12 cellular contexts compared by ENCODE assay signal in the genomic region with DNA sequence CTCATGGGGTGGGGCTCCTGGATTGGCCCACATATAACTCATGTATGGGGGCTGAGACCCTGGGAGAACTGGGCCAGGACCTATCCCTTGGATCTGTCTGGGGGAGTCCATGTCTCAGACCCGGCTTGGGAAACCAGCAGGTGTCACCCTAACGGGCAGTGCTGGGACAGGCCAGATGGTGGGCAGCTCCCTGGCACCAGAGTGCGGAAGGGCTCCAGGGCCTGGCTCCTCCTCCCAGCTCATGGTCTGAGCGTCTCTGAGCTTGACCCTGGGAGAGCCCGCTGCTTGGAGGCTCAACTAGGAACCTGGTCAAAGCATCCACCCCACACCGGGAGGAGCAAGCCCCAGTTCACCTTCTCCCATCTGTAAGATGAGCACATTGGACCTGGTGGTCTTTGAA. TPM values are rescaled to one million over a fixed set of nuclear protein-coding genes. Genes with fewer than 3 reads are reported as not detected.
A peak's percentile ranks its signal among the peaks of the same experiment; 100 is the strongest.
DNase-seq lines count a peak whose midpoint lies in the region; ATAC-seq and TF ChIP-seq lines count a peak whose summit lies in the region.
"Had no signal": no experiment of that assay in that cellular context is flagged by ENCODE, and none has a peak within 500 bp of the region (broad histone marks: within the 10 kb centered on the region; RNA-seq: fewer than 3 reads in every experiment).

No MANE protein-coding gene starts in this region.

- CTCF ChIA-PET in IMR-90 (lab: Yijun Ruan, JAX): interaction anchor here (1.0 kb wide), 1 partner anchor 36 kb away, joined by 3 read pairs; no protein-coding TSS in a partner anchor

- H3K9me3 ChIP-seq in IMR-90 (ENCODE audit: control insufficient read depth, insufficient read depth, low read length) (no peaks in the 10 kb centered on the region), ovary (no peaks in the 10 kb centered on the region)

- no peak overlapping the region for H3K56ac ChIP-seq in IMR-90 (ENCODE audit: extremely low read depth, insufficient read depth, low read length)

- H3K4me1 Mint-ChIP-seq in CD14-positive monocyte: no peaks in the 10 kb centered on the region

- H3K79me1 ChIP-seq in IMR-90 (ENCODE audit: low read depth in 1 of 2, low read length in 2 of 2): no peaks in the 10 kb centered on the region

- no peak overlapping the region for H3K18ac ChIP-seq in IMR-90 (ENCODE audit: low read depth, low read length)

- H3K9me3 Mint-ChIP-seq in CD14-positive monocyte: peaks cover 0 to 1% (median 0%) of the 10 kb centered on the region in 7 donors

- H3K36me3 Mint-ChIP-seq in CD14-positive monocyte: no peaks in the 10 kb centered on the region

- H2AK9ac ChIP-seq in IMR-90 (replicated peaks; ENCODE audit: low read depth, low read length, poor library complexity): peak overlapping the region; percentile 33

- ATAC-seq in IMR-90 (ENCODE audit: low read depth): peak; percentile 35; the same call in 1 of the 2 replicates

- H3K4me3 Mint-ChIP-seq in CD14-positive monocyte: no peak overlapping the region

- H3K4me2 ChIP-seq in IMR-90 (ENCODE audit: low read depth, low read length): no peak overlapping the region
- H3K4me2 ChIP-seq: KMS-11 had no signal

- no peaks in the 10 kb centered on the region for H3K9me1 ChIP-seq in IMR-90 (ENCODE audit: insufficient read depth, low read length)

- no TSS peak for BruUV-seq in IMR-90 (replicated peaks; lab: Mats Ljungman, UMichigan)

- no peak overlapping the region for H3K4me3 ChIP-seq in IMR-90 (ENCODE audit: insufficient read depth, low read depth, low read length)
- H3K4me3 ChIP-seq in ovary: no peak overlapping the region

- no peak overlapping the region for H2AK5ac ChIP-seq in IMR-90 (ENCODE audit: low read depth, low read length)

- H3K27me3 Mint-ChIP-seq in CD14-positive monocyte (ENCODE audit: low read depth in 3 of 3): peaks cover 2 to 7% (median 4%) of the 10 kb centered on the region in 3 donors

- no peak overlapping the region for H2BK20ac ChIP-seq in IMR-90 (ENCODE audit: low read depth, low read length)

- no peak overlapping the region for H3K27ac Mint-ChIP-seq in CD14-positive monocyte

- no peak overlapping the region for H3K4ac ChIP-seq in IMR-90 (ENCODE audit: low read depth, low read length)

- H4K91ac ChIP-seq in IMR-90 (ENCODE audit: insufficient read depth, low read depth, low read length): no peak overlapping the region

- H3K14ac ChIP-seq in IMR-90 (replicated peaks; ENCODE audit: low read depth, low read length): no peak overlapping the region

- no peak overlapping the region for H2BK120ac ChIP-seq in IMR-90 (ENCODE audit: low read depth, low read length)

- H3K27me3 ChIP-seq in IMR-90 (ENCODE audit: control insufficient read depth, insufficient read depth, low read length): no peaks in the 10 kb centered on the region; the same call in 1 of the 2 replicates
- H3K27me3 ChIP-seq in ovary: no peaks in the 10 kb centered on the region

- peak; percentile 31 for TF ChIP-seq CTCF in AG09319 (IDR thresholded peaks at IDR 0.05; ENCODE audit: low read depth, low read length)
- TF ChIP-seq CTCF in IMR-90 (conservative IDR thresholded peaks at IDR 0.05; ENCODE audit: low read depth, low read length): no peak; the same call in 1 of the 2 replicates
- no peak for TF ChIP-seq CTCF in CD14-positive monocyte (IDR thresholded peaks at IDR 0.05)
- no peak for TF ChIP-seq CTCF in ovary (IDR thresholded peaks at IDR 0.05)

- no peak for DNase-seq in AG09319 (ENCODE audit: extremely low read depth, low read depth)
- DNase-seq in IMR-90: no peak
- DNase-seq in dermis microvascular lymphatic vessel endothelial cell (ENCODE audit: low read depth in 2 of 2): peak; percentile 17 to 35
- DNase-seq in medulla oblongata (ENCODE audit: extremely low spot score): peak; percentile 30
- no peak for DNase-seq in OCI-M2 (lab: John Stamatoyannopoulos, UW; ENCODE audit: unreplicated experiment)
- DNase-seq in CD14-positive monocyte (ENCODE audit: low spot score): no peak
- DNase-seq in SW 1271 (lab: John Stamatoyannopoulos, UW): no peak
- DNase-seq in ovary: no peak
- DNase-seq: activated CD4-positive, alpha-beta T cell treated with anti-CD3 and anti-CD28 coated beads for 48 hours; NCI-H2081 treated with DMSO at 0.1 percent for 48 hours; stimulated activated naive CD4-positive, alpha-beta T cell treated with Interleukin-2 at 50 U/mL for 16 hours had no signal

- intact Hi-C loops in IMR-90 (cut with micrococcal nuclease): no loop called here
- intact Hi-C loops in CD14-positive monocyte (cut with micrococcal nuclease): no loop called here
- intact Hi-C loops in ovary (cut with DNase I): no loop called here

- TF ChIP-seq RAD21 in IMR-90 (IDR thresholded peaks at IDR 0.05; ENCODE audit: low read length): no peak

- H3K27ac ChIP-seq in IMR-90 (ENCODE audit: insufficient read depth, low read length) (no peak overlapping the region), ovary (no peak overlapping the region)
- H3K27ac ChIP-seq: KMS-11 had no signal

- H2BK15ac ChIP-seq in IMR-90 (ENCODE audit: low read depth, low read length): no peak overlapping the region

- no peaks in the 10 kb centered on the region for H3K36me3 ChIP-seq in IMR-90 (ENCODE audit: control insufficient read depth, insufficient read depth, low read length)
- no peaks in the 10 kb centered on the region for H3K36me3 ChIP-seq in ovary

- dilution Hi-C loops in IMR-90 (cut with HindIII; ENCODE audit: low sequenced_read_pairs, unreplicated experiment): no loop called here

- no peak overlapping the region for H2BK5ac ChIP-seq in IMR-90 (ENCODE audit: low read depth, low read length, poor library complexity, severe bottlenecking)

- no peak for TF ChIP-seq EP300 in ovary (IDR thresholded peaks at IDR 0.05)

- POLR2A ChIA-PET in IMR-90 (lab: Charles Lee; ENCODE audit: unreplicated experiment): no interaction called here

- WGBS in IMR-90 (ENCODE audit: extremely low coverage in 2 of 2, insufficient read length in 1 of 2), 2 experiments: 77% methylated on average over 2 of the region's 6 CpGs; no CpG with 5 or more reads in 1 of the 2 experiments
- 49 to 52% (median 51%) methylated on average over 6 of the region's 6 CpGs for WGBS in ovary, 3 donors

- no peak overlapping the region for H4K8ac ChIP-seq in IMR-90 (ENCODE audit: low read depth in 2 of 2, low read length in 2 of 2)

- TF ChIP-seq POLR2A in IMR-90 (IDR thresholded peaks at IDR 0.05; ENCODE audit: low read depth, low read length) (no peak), ovary (IDR thresholded peaks at IDR 0.05) (no peak)

- H3K4me1 ChIP-seq in IMR-90 (ENCODE audit: control insufficient read depth, insufficient read depth, low read length): no peaks in the 10 kb centered on the region
- no peaks in the 10 kb centered on the region for H3K4me1 ChIP-seq in ovary (ENCODE audit: insufficient read depth)

- in situ Hi-C loops in IMR-90 (cut with MboI; ENCODE audit: low sequenced_read_pairs): no loop called here

- no peaks in the 10 kb centered on the region for H4K20me1 ChIP-seq in IMR-90 (ENCODE audit: insufficient read depth, low read length)

- H3K23ac ChIP-seq in IMR-90 (ENCODE audit: low read depth, low read length): no peak overlapping the region

- no peak overlapping the region for H3K9ac ChIP-seq in IMR-90 (ENCODE audit: low read depth, low read length)
- H3K9ac ChIP-seq: KMS-11 had no signal

- H4K5ac ChIP-seq in IMR-90 (ENCODE audit: low read depth, low read length): no peak overlapping the region

- H2AFZ ChIP-seq in IMR-90 (replicated peaks; ENCODE audit: low read length, poor library complexity): peak overlapping the region; percentile 56

TF ChIP-seq in IMR-90, 13 proteins besides CTCF, POLR2A, EP300 and RAD21:
- TF ChIP-seq MAZ (IDR thresholded peaks at IDR 0.05; ENCODE audit: borderline replicate concordance, low read depth, low read length): no peak
- TF ChIP-seq MXI1 (IDR thresholded peaks at IDR 0.05; ENCODE audit: borderline replicate concordance, low read depth, low read length): no peak
- no peak for TF ChIP-seq CHD1 (IDR thresholded peaks at IDR 0.05; ENCODE audit: low read depth, low read length)
- TF ChIP-seq USF2 (IDR thresholded peaks at IDR 0.05; ENCODE audit: low read depth, low read length): no peak
- TF ChIP-seq SMC3 (IDR thresholded peaks at IDR 0.05; ENCODE audit: low read depth, low read length): no peak
- TF ChIP-seq BHLHE40 (IDR thresholded peaks at IDR 0.05; ENCODE audit: low read depth, low read length): no peak
- TF ChIP-seq NFE2L2 (IDR thresholded peaks at IDR 0.05; ENCODE audit: low read depth, low read length): no peak
- TF ChIP-seq CEBPB (IDR thresholded peaks at IDR 0.05; ENCODE audit: low read depth, low read length): no peak
- no peak for TF ChIP-seq RCOR1 (IDR thresholded peaks at IDR 0.05; ENCODE audit: insufficient replicate concordance, low read length)
- no peak for TF ChIP-seq ELK1 (IDR thresholded peaks at IDR 0.05; ENCODE audit: borderline replicate concordance, low read depth, low read length)
- TF ChIP-seq RFX5 (IDR thresholded peaks at IDR 0.05; ENCODE audit: low read depth, low read length): no peak
- TF ChIP-seq FOS (IDR thresholded peaks at IDR 0.05; ENCODE audit: low read depth, low read length): no peak
- TF ChIP-seq MAFK (IDR thresholded peaks at IDR 0.05; ENCODE audit: low read depth, low read length): no peak

RNA-seq across cellular contexts. Expression of gene NCS1, which starts 15.5 kb away (rescaled TPM):
- 35.8 and 41.0 TPM in 2 replicates for total RNA-seq in IMR-90 (2012; rRNA removed)
- 60.5 and 68.9 TPM in 2 replicates for polyA plus RNA-seq in IMR-90 (2012; rRNA removed)
- 45.5 and 54.7 TPM in 2 replicates for polyA plus RNA-seq in IMR-90 (2012; cell fraction: cytosol; rRNA removed)
- 36.7 and 43.5 TPM in 2 replicates for polyA plus RNA-seq in IMR-90 (2012; cell fraction: nucleus; rRNA removed; ENCODE audit: low replicate concordance)
- total RNA-seq in dermis microvascular lymphatic vessel endothelial cell: 9.1 and 12.2 TPM in 2 replicates
- not detected for polyA plus RNA-seq in CD14-positive monocyte
- 10 to 100 TPM in 6 of 7 donors, 1 to 10 TPM in 1; 3.6 to 46.7 (median 29.5) TPM for total RNA-seq in ovary
- 10 to 100 TPM in 1 of 2 donors, 1 to 10 TPM in 1; 8.1 to 15.5 TPM for polyA plus RNA-seq in ovary

Comparison
In these comparisons a context has a peak if more than half of its experiments do, and no peak if none do; other contexts are left out.
1. DNase-seq: peak in dermis microvascular lymphatic vessel endothelial cell (2 of 2) and medulla oblongata (single experiment); none in AG09319 (single experiment), IMR-90 (single experiment), OCI-M2 (single experiment), CD14-positive monocyte (single experiment), SW 1271 (0 of 2) and ovary (0 of 5).